Comparison of ENCODE assay signal across 19 cellular contexts in genomic region chr5:10468256-10468655, GRCh38. TPM values are rescaled to one million over a fixed set of nuclear protein-coding genes. Genes with fewer than 3 reads are reported as not detected.
"Had no signal": no experiment of that assay in that cellular context is flagged by ENCODE, and none has a peak within 500 bp of the region (broad histone marks: within the 10 kb centered on the region; RNA-seq: fewer than 3 reads in every experiment).

No MANE protein-coding gene starts in this region.

- H2AFZ ChIP-seq: parathyroid adenoma had no signal

- H3K9ac ChIP-seq: parathyroid adenoma had no signal

- ATAC-seq: left colon had no signal

- H3K4me3 Mint-ChIP-seq: activated T-cell treated with anti-CD3 and anti-CD28 coated beads, Interleukin-2, amount 50 U/mL, for 24 hours; central memory CD8-positive, alpha-beta T cell; neural crest cell had no signal

- H3K4me1 ChIP-seq: adrenal gland, parathyroid adenoma, testis had no signal

- H3K27me3 Mint-ChIP-seq: activated T-cell treated with anti-CD3 and anti-CD28 coated beads, Interleukin-2, amount 50 U/mL, for 24 hours had no signal

- H3K9me3 ChIP-seq: adrenal gland, lower lobe of right lung, stomach, testis, upper lobe of right lung had no signal

- H3K9me3 Mint-ChIP-seq: central memory CD8-positive, alpha-beta T cell; neural crest cell had no signal

- H3K27ac ChIP-seq: adrenal gland, coronary artery, lower lobe of right lung, parathyroid adenoma, stomach, testis, upper lobe of right lung had no signal

- H3K4me3 ChIP-seq: adrenal gland, coronary artery, lower lobe of right lung, stomach, testis, upper lobe of right lung had no signal

- DNase-seq: activated CD4-positive, alpha-beta T cell treated with anti-CD3 and anti-CD28 coated beads for 1 hour; activated CD4-positive, alpha-beta T cell treated with anti-CD3 and anti-CD28 coated beads, Interleukin-2, amount 50 U/mL, for 48 hours; activated naive CD4-positive, alpha-beta T cell treated with anti-CD3 and anti-CD28 coated beads, Interleukin-2, amount 50 U/mL, for 16 hours; activated T-cell treated with anti-CD3 and anti-CD28 coated beads, Interleukin-2, amount 50 U/mL, for 24 hours; adrenal gland; foreskin melanocyte; head of caudate nucleus; left colon; lower lobe of right lung; midbrain; stimulated activated CD4-positive, alpha-beta T cell treated with anti-CD3 and anti-CD28 coated beads, Interleukin-1b, Interleukin-23, amount 100 ng/mL, for 48 hours; stomach; T1000; testis; upper lobe of right lung had no signal

- H3K27me3 ChIP-seq: testis, upper lobe of right lung had no signal

- H3K27ac Mint-ChIP-seq: activated T-cell treated with anti-CD3 and anti-CD28 coated beads, Interleukin-2, amount 50 U/mL, for 24 hours had no signal

- H3K36me3 ChIP-seq: adrenal gland, lower lobe of right lung, stomach, upper lobe of right lung had no signal

RNA-seq across cellular contexts. Expression of gene ROPN1L, which starts 26.6 kb away (rescaled TPM):
- total RNA-seq: left colon had no signal
